In the genomic region with DNA sequence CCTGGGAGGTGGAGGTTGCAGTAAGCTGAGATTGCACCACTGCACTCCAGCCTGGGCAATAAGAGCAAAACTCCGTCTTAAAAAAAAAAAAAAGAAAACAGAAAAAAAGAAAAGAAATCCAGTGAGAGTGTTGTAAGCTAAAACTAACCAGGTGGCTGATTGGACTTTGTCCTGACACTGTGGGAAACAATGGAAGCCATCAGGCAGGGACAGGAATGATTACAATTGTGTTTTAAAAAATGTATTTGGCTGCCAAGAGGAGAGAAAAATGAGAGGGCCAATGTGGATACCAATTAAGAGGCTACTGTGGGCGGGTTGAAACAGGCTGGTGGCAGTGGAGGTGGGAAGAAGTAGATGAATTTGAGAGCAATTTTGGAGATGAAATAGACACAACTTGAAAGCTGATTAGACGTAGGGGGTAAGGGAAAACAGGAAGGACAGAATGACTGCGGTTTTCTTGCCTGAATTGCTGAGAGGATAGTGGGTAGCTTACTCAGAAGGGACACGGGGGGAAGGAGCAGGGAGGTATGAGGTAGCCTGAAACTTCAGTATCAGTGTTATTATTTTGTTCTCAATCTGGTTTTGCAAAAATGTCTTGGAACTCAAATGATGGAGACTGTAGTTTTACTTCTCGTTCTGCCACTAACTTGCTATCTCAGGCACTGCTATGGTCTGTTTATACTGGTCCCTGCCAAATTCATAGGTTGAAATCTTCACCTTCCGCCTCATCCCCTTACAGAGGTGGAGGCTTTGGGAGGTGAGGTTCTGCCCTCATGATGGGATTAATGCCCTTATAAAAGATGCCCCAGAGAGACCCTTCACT, we compare ENCODE assay signal across 10 cellular contexts. TPM values are rescaled to one million over a fixed set of nuclear protein-coding genes. Genes with fewer than 3 reads are reported as not detected.
DNase-seq lines count a peak whose midpoint lies in the region; ATAC-seq and TF ChIP-seq lines count a peak whose summit lies in the region.
"Had no signal": no experiment of that assay in that cellular context is flagged by ENCODE, and none has a peak within 500 bp of the region (broad histone marks: within the 10 kb centered on the region; RNA-seq: fewer than 3 reads in every experiment).

No MANE protein-coding gene starts in this region.

- peak overlapping the region; percentile 54 for H3K4me3 ChIP-seq in DOHH2 (ENCODE audit: low read length)
- peak overlapping the region; percentile 37; the same call in 1 of the 2 replicates for H3K4me3 ChIP-seq in SK-N-MC
- H3K4me3 ChIP-seq in tibial artery, result no peak overlapping the region

- H3K27me3 ChIP-seq in DOHH2 (ENCODE audit: control insufficient read depth, low read length), result no peaks in the 10 kb centered on the region
- peaks cover 0 to 3% of the 10 kb centered on the region in 2 donors for H3K27me3 ChIP-seq in tibial artery

- peaks cover 16% of the 10 kb centered on the region for H3F3A ChIP-seq in DOHH2 (ENCODE audit: control insufficient read depth, insufficient read depth)

- no peak for TF ChIP-seq CTCF in DOHH2 (IDR thresholded peaks at IDR 0.05; ENCODE audit: low read depth, low read length, poor library complexity, severe bottlenecking)
- no peak for TF ChIP-seq CTCF in tibial artery (IDR thresholded peaks at IDR 0.05)

- no peaks in the 10 kb centered on the region for H4K20me1 ChIP-seq in DOHH2 (ENCODE audit: control insufficient read depth, insufficient read depth, low read depth, low read length)

- H3K4me1 ChIP-seq in DOHH2 (ENCODE audit: control insufficient read depth, low read length) (peaks cover 80% of the 10 kb centered on the region), tibial artery (no peaks in the 10 kb centered on the region)

- H3K9me3 ChIP-seq in DOHH2 (ENCODE audit: control insufficient read depth, insufficient read depth, low read length) (peaks cover 6% of the 10 kb centered on the region; the same call in 1 of the 2 replicates), SK-N-MC (ENCODE audit: low read depth, low read length) (no peaks in the 10 kb centered on the region), tibial artery (no peaks in the 10 kb centered on the region)

- no peaks in the 10 kb centered on the region for H3K79me2 ChIP-seq in DOHH2 (ENCODE audit: control insufficient read depth, low read length)

- H3K4me2 ChIP-seq in DOHH2 (ENCODE audit: low read length), result peak overlapping the region; percentile 77

- intact Hi-C loops in left colon (cut with DNase I, micrococcal nuclease) (no loop called here), tibial artery (cut with DNase I; ENCODE audit: low total_unique reads) (no loop called here)

- H3K9ac ChIP-seq in SK-N-MC (ENCODE audit: insufficient read length), result peak overlapping the region; percentile 26

- DNase-seq in SK-N-MC (ENCODE audit: low read depth, low spot score) (no peak), left colon (no peak), D341Med (ENCODE audit: low spot score) (no peak), H4 (ENCODE audit: low spot score) (no peak), tibial artery (no peak)

- peak overlapping the region; percentile 89 for H3K27ac ChIP-seq in DOHH2 (ENCODE audit: low read depth, low read length)
- H3K27ac ChIP-seq in SK-N-MC, result peak overlapping the region; percentile 66; the same call in 1 of the 2 replicates
- no peak overlapping the region for H3K27ac ChIP-seq in tibial artery

- ATAC-seq in HG02763 (IDR thresholded peaks at IDR 0.05; ENCODE audit: unreplicated experiment) (peak; percentile 42), left colon (peak; percentile 74), HG02840 (IDR thresholded peaks at IDR 0.05; ENCODE audit: low FRiP score, unreplicated experiment) (no peak)

- H3K36me3 ChIP-seq in DOHH2 (ENCODE audit: control insufficient read depth, low read length), result no peaks in the 10 kb centered on the region
- no peaks in the 10 kb centered on the region for H3K36me3 ChIP-seq in SK-N-MC (ENCODE audit: insufficient read depth, low read length)
- no peaks in the 10 kb centered on the region for H3K36me3 ChIP-seq in tibial artery

- H3K9me2 ChIP-seq in DOHH2 (replicated peaks; ENCODE audit: control insufficient read depth, low read length), result no peaks in the 10 kb centered on the region

RNA-seq across cellular contexts. Expression of a gene that starts 45.6 kb away (rescaled TPM):
- total RNA-seq in left colon, result not detected
- total RNA-seq in H4 (2014; rRNA removed; shearing (Covaris generic)), result 0.85 and 1.4 TPM in 2 replicates
- total RNA-seq: SK-MEL-5, skeletal muscle tissue had no signal

Comparison
In these comparisons a context has a peak if more than half of its experiments do, and no peak if none do; other contexts are left out.
1. H3K27ac ChIP-seq: peak in DOHH2 (single experiment) and SK-N-MC (single experiment); none in tibial artery (0 of 2).
2. H3K4me3 ChIP-seq: peak in DOHH2 (single experiment) and SK-N-MC (single experiment); none in tibial artery (0 of 2).